In genomic region chr9:122274055-122274454, GRCh38 we compare ENCODE assay signal across 23 cellular contexts. TPM values are rescaled to one million over a fixed set of nuclear protein-coding genes. Genes with fewer than 3 reads are reported as not detected.
A peak's percentile ranks its signal among the peaks of the same experiment; 100 is the strongest.
DNase-seq lines count a peak whose midpoint lies in the region; ATAC-seq, FAIRE-seq and TF ChIP-seq lines count a peak whose summit lies in the region.
"Had no signal": no experiment of that assay in that cellular context is flagged by ENCODE, and none has a peak within 500 bp of the region (broad histone marks: within the 10 kb centered on the region; RNA-seq: fewer than 3 reads in every experiment).

No MANE protein-coding gene starts in this region.

- CTCF ChIA-PET in activated CD4-positive, alpha-beta T cell treated with anti-CD3 and anti-CD28 coated beads for 36 hours (lab: Charles Lee): no interaction called here
- CTCF ChIA-PET in K562 (lab: Yijun Ruan, JAX; ENCODE audit: low intra/inter-chr PET ratio): no interaction called here

- peaks cover 4% of the 10 kb centered on the region for H3K9me3 ChIP-seq in K562 (replicated peaks; ENCODE audit: control insufficient read depth, insufficient read depth, low read depth, low read length)

- no peaks in the 10 kb centered on the region for H3K4me1 ChIP-seq in K562 (replicated peaks in 1 of 2; ENCODE audit: control insufficient read depth in 2 of 2, insufficient read depth in 2 of 2, low read length in 2 of 2)
- H3K4me1 ChIP-seq: BLaER1 had no signal

- intact Hi-C loops in activated CD4-positive, alpha-beta T cell treated with anti-CD3 and anti-CD28 coated beads for 36 hours (cut with DNase I, micrococcal nuclease): no loop called here
- intact Hi-C loops in K562 (cut with micrococcal nuclease): no loop called here

- H3K27me3 ChIP-seq in K562 (ENCODE audit: control insufficient read depth in 2 of 2, insufficient read depth in 2 of 2, low read length in 2 of 2): no peaks in the 10 kb centered on the region
- H3K27me3 ChIP-seq: BLaER1 had no signal

- DNase-seq in activated CD4-positive, alpha-beta T cell treated with anti-CD3 and anti-CD28 coated beads for 36 hours: no peak
- no peak for DNase-seq in activated CD4-positive, alpha-beta T cell treated with anti-CD3 and anti-CD28 coated beads, Interleukin-2, amount 50 U/mL, for 4 hours
- DNase-seq in activated naive CD8-positive, alpha-beta T cell treated with anti-CD3 and anti-CD28 coated beads for 36 hours: no peak
- peak in 1 of 4 experiments; percentile 13 for DNase-seq in K562 (ENCODE audit: extremely low read depth in 1 of 4, low spot score in 3 of 4)
- DNase-seq: CD4-positive, alpha-beta T cell; CD8-positive, alpha-beta memory T cell; DMS 273 treated with DMSO at 0.1 percent for 48 hours; DMS79; EL; GDM1; H9; HFFc6 had no signal

- no peak for TF ChIP-seq POLR2A in K562 (conservative IDR thresholded peaks at IDR 0.05)

- no peak for TF ChIP-seq CTCF in K562 (IDR thresholded peaks at IDR 0.05 in 2 of 3, conservative IDR thresholded peaks at IDR 0.05 in 1 of 3; ENCODE audit: insufficient read depth in 2 of 3, low read depth in 1 of 3, low read length in 3 of 3)

- no peaks in the 10 kb centered on the region for H3K27me3 Mint-ChIP-seq in activated CD4-positive, alpha-beta T cell treated with anti-CD3 and anti-CD28 coated beads for 36 hours
- H3K27me3 Mint-ChIP-seq in activated naive CD8-positive, alpha-beta T cell: no peaks in the 10 kb centered on the region
- no peaks in the 10 kb centered on the region for H3K27me3 Mint-ChIP-seq in activated naive CD8-positive, alpha-beta T cell treated with anti-CD3 and anti-CD28 coated beads for 36 hours
- H3K27me3 Mint-ChIP-seq: B cell; CD4-positive, alpha-beta T cell; CD8-positive, alpha-beta memory T cell had no signal

- H3K4me2 ChIP-seq in K562 (ENCODE audit: insufficient read depth, low read length): no peak overlapping the region
- H3K4me2 ChIP-seq: BLaER1 had no signal

- 0 out of 2 replicates have a peak, but pooled peaks cover 3% of the 10 kb centered on the region for H4K20me1 ChIP-seq in K562 (replicated peaks; ENCODE audit: control insufficient read depth, insufficient read depth, low read length)

- BruUV-seq in K562 (replicated peaks; lab: Mats Ljungman, UMichigan): no TSS peak

- no peak overlapping the region for H3K4me3 Mint-ChIP-seq in activated CD4-positive, alpha-beta T cell treated with anti-CD3 and anti-CD28 coated beads for 36 hours
- peak overlapping the region; percentile 14 for H3K4me3 Mint-ChIP-seq in activated naive CD8-positive, alpha-beta T cell
- H3K4me3 Mint-ChIP-seq in activated naive CD8-positive, alpha-beta T cell treated with anti-CD3 and anti-CD28 coated beads for 36 hours: no peak overlapping the region
- H3K4me3 Mint-ChIP-seq: B cell; CD4-positive, alpha-beta T cell; CD8-positive, alpha-beta memory T cell; H9; HFFc6 had no signal

- TF ChIP-seq RAD21 in K562 (CRISPR knock-in tag; conservative IDR thresholded peaks at IDR 0.05 in 1 of 2, IDR thresholded peaks at IDR 0.05 in 1 of 2): no peak

- POLR2A ChIA-PET in activated CD4-positive, alpha-beta T cell treated with anti-CD3 and anti-CD28 coated beads for 36 hours (lab: Charles Lee): interaction anchor here (0.8 kb wide), 1 partner anchor 15 kb away, joined by 3 read pairs; no protein-coding TSS in a partner anchor
- POLR2A ChIA-PET in K562 (lab: Yijun Ruan, JAX): no interaction called here

- H3K9me3 Mint-ChIP-seq in activated CD4-positive, alpha-beta T cell treated with anti-CD3 and anti-CD28 coated beads for 36 hours (ENCODE audit: low read depth): no peaks in the 10 kb centered on the region
- H3K9me3 Mint-ChIP-seq in activated naive CD8-positive, alpha-beta T cell (ENCODE audit: low read depth): no peaks in the 10 kb centered on the region
- H3K9me3 Mint-ChIP-seq in activated naive CD8-positive, alpha-beta T cell treated with anti-CD3 and anti-CD28 coated beads for 36 hours: peaks cover 2% of the 10 kb centered on the region
- H3K9me3 Mint-ChIP-seq: CD4-positive, alpha-beta T cell; CD8-positive, alpha-beta memory T cell had no signal

- TF ChIP-seq EP300 in K562 (IDR thresholded peaks at IDR 0.05; ENCODE audit: low read length): no peak

- peaks cover 82% of the 10 kb centered on the region for H3K36me3 ChIP-seq in K562 (ENCODE audit: control insufficient read depth, insufficient read depth, low read length)

- no peak overlapping the region for H3K27ac ChIP-seq in K562 (ENCODE audit: extremely low read depth, low read depth, low read length)
- H3K27ac ChIP-seq: 22Rv1, BLaER1, C4-2B had no signal

- H3K9ac ChIP-seq in K562 (ENCODE audit: insufficient read depth in 1 of 2, low read depth in 2 of 2, low read length in 2 of 2): no peak overlapping the region
- H3K9ac ChIP-seq: BLaER1 had no signal

- WGBS in K562 (ENCODE audit: insufficient coverage, low coverage, missing lambda C conversion rate): 85% methylated on average over 2 of the region's 2 CpGs

- FAIRE-seq in K562 (lab: Jason Lieb, UNC): no peak
- FAIRE-seq: D721Med, GM12878, H1 had no signal

- H3K4me3 ChIP-seq in K562: no peak overlapping the region
- H3K4me3 ChIP-seq: BLaER1, GM12878 had no signal

- peaks cover 93% of the 10 kb centered on the region for H3K79me2 ChIP-seq in K562 (ENCODE audit: control insufficient read depth, insufficient read depth, low read length)

- peaks cover 66% of the 10 kb centered on the region for H3K36me3 Mint-ChIP-seq in activated CD4-positive, alpha-beta T cell treated with anti-CD3 and anti-CD28 coated beads for 36 hours (ENCODE audit: low read depth)
- H3K36me3 Mint-ChIP-seq in activated naive CD8-positive, alpha-beta T cell: peaks cover 24% of the 10 kb centered on the region
- peaks cover 60% of the 10 kb centered on the region for H3K36me3 Mint-ChIP-seq in activated naive CD8-positive, alpha-beta T cell treated with anti-CD3 and anti-CD28 coated beads for 36 hours

- in situ Hi-C loops in K562 (cut with MboI): no loop called here

- no peak for ATAC-seq in activated CD4-positive, alpha-beta T cell treated with anti-CD3 and anti-CD28 coated beads for 36 hours
- ATAC-seq in K562 (peak; percentile 51; the same call in 1 of the 3 replicates), GM21529 (IDR thresholded peaks at IDR 0.05; ENCODE audit: unreplicated experiment) (no peak), GM18861 (IDR thresholded peaks at IDR 0.05; ENCODE audit: unreplicated experiment) (no peak)
- ATAC-seq: GM12878 had no signal

- peaks cover 25% of the 10 kb centered on the region for H3K4me1 Mint-ChIP-seq in activated CD4-positive, alpha-beta T cell treated with anti-CD3 and anti-CD28 coated beads for 36 hours
- H3K4me1 Mint-ChIP-seq in activated naive CD8-positive, alpha-beta T cell (ENCODE audit: low read depth): peaks cover 45% of the 10 kb centered on the region
- peaks cover 17% of the 10 kb centered on the region for H3K4me1 Mint-ChIP-seq in activated naive CD8-positive, alpha-beta T cell treated with anti-CD3 and anti-CD28 coated beads for 36 hours
- H3K4me1 Mint-ChIP-seq: H9 had no signal

- peak overlapping the region; percentile 63 for H3K27ac Mint-ChIP-seq in activated CD4-positive, alpha-beta T cell treated with anti-CD3 and anti-CD28 coated beads for 36 hours
- no peak overlapping the region for H3K27ac Mint-ChIP-seq in activated naive CD8-positive, alpha-beta T cell
- no peak overlapping the region for H3K27ac Mint-ChIP-seq in activated naive CD8-positive, alpha-beta T cell treated with anti-CD3 and anti-CD28 coated beads for 36 hours
- H3K27ac Mint-ChIP-seq: B cell; CD4-positive, alpha-beta T cell; H9; HFFc6 had no signal

- no peak overlapping the region for H2AFZ ChIP-seq in K562 (ENCODE audit: low read depth, low read length)

- no peaks in the 10 kb centered on the region for H3K9me1 ChIP-seq in K562 (ENCODE audit: control insufficient read depth, insufficient read depth, low read length)

RNA-seq across cellular contexts. Expression of gene MRRF, which starts 9.4 kb away (rescaled TPM):
- total RNA-seq in activated CD4-positive, alpha-beta T cell treated with anti-CD3 and anti-CD28 coated beads for 36 hours: 10 to 100 TPM; 57.3 to 61.5 TPM
- total RNA-seq in activated naive CD8-positive, alpha-beta T cell treated with anti-CD3 and anti-CD28 coated beads for 36 hours: 10 to 100 TPM; 76.9 to 84.0 TPM
- 118 and 197 TPM in 2 replicates for total RNA-seq in K562 (2011; cell fraction: chromatin; rRNA removed; ENCODE audit: low replicate concordance)
- total RNA-seq in K562 (2011; cell fraction: nucleolus; rRNA removed): 66.7 and 74.3 TPM in 2 replicates
- total RNA-seq in K562 (2011; cell fraction: nucleoplasm; rRNA removed): 91.3 and 97.5 TPM in 2 replicates
- total RNA-seq in K562 (2014; rRNA removed) (53.6 and 57.9 TPM in 2 replicates), K562 (2014; rRNA removed; fragmentation: Illumina TruSeq; extraction: Trizol) (81.2 and 89.5 TPM in 2 replicates), K562 (2015; rRNA removed; fragmentation: Illumina TruSeq; extraction: Trizol) (65.7 and 70.8 TPM in 2 replicates), K562 (2021) (49.0 and 55.0 TPM in 2 replicates)
- polyA plus RNA-seq in K562 (2011; rRNA removed) (101 and 105 TPM in 2 replicates), K562 (2014; fragmentation: Illumina TruSeq; extraction: Trizol) (81.3 and 93.1 TPM in 2 replicates), K562 (2014; fragmentation: Nextera tagmentation; extraction: Ambion mirVana) (10 to 100 TPM; 78.6 to 95.1 TPM), K562 (2014; rRNA removed) (80.2 and 86.8 TPM in 2 replicates)
- 32.0 and 54.7 TPM in 2 replicates for polyA plus RNA-seq in K562 (2011; cell fraction: cytosol; rRNA removed)
- 155 and 246 TPM in 2 replicates for polyA plus RNA-seq in K562 (2011; cell fraction: nucleus; rRNA removed)
- 45.7 and 52.4 TPM in 2 replicates for polyA plus RNA-seq in K562 (2012)
- polyA minus RNA-seq in K562 (2011; rRNA and poly(A)+ RNA removed): 103 and 108 TPM in 2 replicates
- polyA minus RNA-seq in K562 (2011; cell fraction: cytosol; rRNA and poly(A)+ RNA removed): 34.3 and 46.7 TPM in 2 replicates
- 56.1 and 91.1 TPM in 2 replicates for polyA minus RNA-seq in K562 (2011; cell fraction: nucleus; rRNA and poly(A)+ RNA removed)

RNA-seq across cellular contexts. Expression of gene RBM18, which starts 9.4 kb away (rescaled TPM):
- total RNA-seq in activated CD4-positive, alpha-beta T cell treated with anti-CD3 and anti-CD28 coated beads for 36 hours: 10 to 100 TPM; 22.3 to 28.6 TPM
- 10 to 100 TPM; 35.1 to 35.5 TPM for total RNA-seq in activated naive CD8-positive, alpha-beta T cell treated with anti-CD3 and anti-CD28 coated beads for 36 hours
- total RNA-seq in K562 (2011; cell fraction: chromatin; rRNA removed; ENCODE audit: low replicate concordance): 4.5 and 12.6 TPM in 2 replicates
- 3.5 and 3.7 TPM in 2 replicates for total RNA-seq in K562 (2011; cell fraction: nucleolus; rRNA removed)
- 5.8 and 9.0 TPM in 2 replicates for total RNA-seq in K562 (2011; cell fraction: nucleoplasm; rRNA removed)
- total RNA-seq in K562 (2014; rRNA removed) (7.4 and 7.9 TPM in 2 replicates), K562 (2014; rRNA removed; fragmentation: Illumina TruSeq; extraction: Trizol) (24.5 and 25.2 TPM in 2 replicates), K562 (2015; rRNA removed; fragmentation: Illumina TruSeq; extraction: Trizol) (14.6 and 16.3 TPM in 2 replicates), K562 (2021) (34.0 and 36.4 TPM in 2 replicates)
- polyA plus RNA-seq in K562 (2011; rRNA removed) (46.5 and 61.7 TPM in 2 replicates), K562 (2014; fragmentation: Illumina TruSeq; extraction: Trizol) (39.6 and 41.8 TPM in 2 replicates), K562 (2014; fragmentation: Nextera tagmentation; extraction: Ambion mirVana) (10 to 100 TPM; 84.1 to 86.3 TPM), K562 (2014; rRNA removed) (20.0 and 26.5 TPM in 2 replicates)
- 8.2 and 10.9 TPM in 2 replicates for polyA plus RNA-seq in K562 (2011; cell fraction: cytosol; rRNA removed)
- polyA plus RNA-seq in K562 (2011; cell fraction: nucleus; rRNA removed): 6.1 and 11.3 TPM in 2 replicates
- 22.9 and 29.0 TPM in 2 replicates for polyA plus RNA-seq in K562 (2012)
- polyA minus RNA-seq in K562 (2011; rRNA and poly(A)+ RNA removed): 29.0 and 32.7 TPM in 2 replicates
- polyA minus RNA-seq in K562 (2011; cell fraction: cytosol; rRNA and poly(A)+ RNA removed): 6.8 and 12.9 TPM in 2 replicates
- polyA minus RNA-seq in K562 (2011; cell fraction: nucleus; rRNA and poly(A)+ RNA removed): 2.4 and 4.9 TPM in 2 replicates

RNA-seq across cellular contexts. Expression of gene LHX6, which starts 45.3 kb away (rescaled TPM):
- under 1 TPM in 1 of 2 experiments, not detected in 1; 0.11 TPM for total RNA-seq in activated CD4-positive, alpha-beta T cell treated with anti-CD3 and anti-CD28 coated beads for 36 hours
- under 1 TPM; 0.12 to 0.16 TPM for total RNA-seq in activated naive CD8-positive, alpha-beta T cell treated with anti-CD3 and anti-CD28 coated beads for 36 hours
- total RNA-seq in K562 (2011; cell fraction: chromatin; rRNA removed; ENCODE audit: low replicate concordance): 9.0 and 14.1 TPM in 2 replicates
- total RNA-seq in K562 (2011; cell fraction: nucleolus; rRNA removed): 10.5 and 14.0 TPM in 2 replicates
- total RNA-seq in K562 (2011; cell fraction: nucleoplasm; rRNA removed): 10.1 and 17.3 TPM in 2 replicates
- total RNA-seq in K562 (2014; rRNA removed) (16.3 and 23.8 TPM in 2 replicates), K562 (2014; rRNA removed; fragmentation: Illumina TruSeq; extraction: Trizol) (5.1 and 5.4 TPM in 2 replicates), K562 (2015; rRNA removed; fragmentation: Illumina TruSeq; extraction: Trizol) (7.1 and 8.3 TPM in 2 replicates), K562 (2021) (13.4 and 14.0 TPM in 2 replicates)
- polyA plus RNA-seq in K562 (2011; rRNA removed) (7.9 and 9.4 TPM in 2 replicates), K562 (2014; fragmentation: Illumina TruSeq; extraction: Trizol) (9.5 and 14.8 TPM in 2 replicates), K562 (2014; fragmentation: Nextera tagmentation; extraction: Ambion mirVana) (1 to 10 TPM; 2.8 to 3.4 TPM), K562 (2014; rRNA removed) (12.0 and 20.9 TPM in 2 replicates)
- 7.8 and 18.0 TPM in 2 replicates for polyA plus RNA-seq in K562 (2011; cell fraction: cytosol; rRNA removed)
- polyA plus RNA-seq in K562 (2011; cell fraction: nucleus; rRNA removed): 10.5 and 16.5 TPM in 2 replicates
- 5.0 and 9.0 TPM in 2 replicates for polyA plus RNA-seq in K562 (2012)
- 5.1 and 5.6 TPM in 2 replicates for polyA minus RNA-seq in K562 (2011; rRNA and poly(A)+ RNA removed)
- 4.7 and 8.4 TPM in 2 replicates for polyA minus RNA-seq in K562 (2011; cell fraction: cytosol; rRNA and poly(A)+ RNA removed)
- 5.2 and 6.5 TPM in 2 replicates for polyA minus RNA-seq in K562 (2011; cell fraction: nucleus; rRNA and poly(A)+ RNA removed)
- total RNA-seq: B cell; CD4-positive, alpha-beta T cell; CD8-positive, alpha-beta memory T cell; GM12878; HFFc6 had no signal
- polyA plus RNA-seq: AG04450; CD8-positive, alpha-beta memory T cell; GM12878 had no signal

Comparison
In these comparisons a context has a peak if more than half of its experiments do, and no peak if none do; other contexts are left out.
1. RNA of gene LHX6, which starts 45.3 kb away (total RNA-seq): 5.1 to 23.8 TPM in K562; 0.12 to 0.16 TPM in activated naive CD8-positive, alpha-beta T cell treated with anti-CD3 and anti-CD28 coated beads for 36 hours and 0.11 TPM in activated CD4-positive, alpha-beta T cell treated with anti-CD3 and anti-CD28 coated beads for 36 hours; every median in the first group is over 4 times any median in the second.